Comparison of ENCODE assay signal across 11 cellular contexts in the genomic region with DNA sequence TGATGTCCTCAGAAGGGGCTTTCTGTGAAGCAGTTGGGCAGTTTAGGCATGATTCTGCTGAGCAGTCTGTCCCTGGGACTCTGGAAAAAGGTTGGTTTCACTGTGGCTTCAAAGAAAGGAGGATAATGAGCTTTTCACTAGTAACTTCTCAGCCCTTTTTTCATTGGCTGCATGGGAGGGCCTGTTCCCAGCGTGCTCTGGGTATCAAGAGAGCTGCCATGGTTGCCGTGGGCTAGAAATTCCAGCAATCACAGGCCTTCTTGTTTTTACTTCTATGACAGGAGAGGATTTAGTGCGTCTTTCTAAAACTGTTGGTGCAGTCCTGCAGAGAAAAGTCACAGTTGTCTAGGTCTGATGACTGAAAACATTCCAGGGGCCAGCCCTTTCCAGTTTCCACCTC. TPM values are rescaled to one million over a fixed set of nuclear protein-coding genes. Genes with fewer than 3 reads are reported as not detected.
A peak's percentile ranks its signal among the peaks of the same experiment; 100 is the strongest.
DNase-seq lines count a peak whose midpoint lies in the region; ATAC-seq and TF ChIP-seq lines count a peak whose summit lies in the region.
"Had no signal": no experiment of that assay in that cellular context is flagged by ENCODE, and none has a peak within 500 bp of the region (broad histone marks: within the 10 kb centered on the region; RNA-seq: fewer than 3 reads in every experiment).

No MANE protein-coding gene starts in this region.

- H2AK5ac ChIP-seq in IMR-90 (ENCODE audit: low read depth, low read length), result peak overlapping the region; percentile 98

- no peaks in the 10 kb centered on the region for H3K27me3 ChIP-seq in CD4-positive, alpha-beta T cell (ENCODE audit: control insufficient read depth, insufficient read depth, low read length)
- no peaks in the 10 kb centered on the region for H3K27me3 ChIP-seq in IMR-90 (ENCODE audit: control insufficient read depth, insufficient read depth, low read length)

- ATAC-seq in CD4-positive, alpha-beta T cell (ENCODE audit: poor library complexity), result no peak
- ATAC-seq in IMR-90 (ENCODE audit: low read depth) (no peak), GM21825 (IDR thresholded peaks at IDR 0.05; ENCODE audit: unreplicated experiment) (no peak)
- ATAC-seq in central memory CD8-positive, alpha-beta T cell (replicated peaks; ENCODE audit: extremely low read depth, poor library complexity, severe bottlenecking), result no peak

- peak overlapping the region; percentile 97 for H3K23ac ChIP-seq in IMR-90 (ENCODE audit: low read depth, low read length)

- no peak overlapping the region for H2AFZ ChIP-seq in IMR-90 (replicated peaks; ENCODE audit: low read length, poor library complexity)

- H3K4me3 Mint-ChIP-seq in CD4-positive, alpha-beta T cell, result peak overlapping the region; percentile 63
- H3K4me3 Mint-ChIP-seq in central memory CD8-positive, alpha-beta T cell, result peak overlapping the region; percentile 26
- H3K4me3 Mint-ChIP-seq in neural crest cell, result peak overlapping the region; percentile 52

- no peak overlapping the region for H3K9ac ChIP-seq in IMR-90 (ENCODE audit: low read depth, low read length)

- H2BK120ac ChIP-seq in IMR-90 (ENCODE audit: low read depth, low read length), result peak overlapping the region; percentile 92

- peak overlapping the region; percentile 93; the same call in 2 of the 3 replicates for H2BK15ac ChIP-seq in IMR-90 (ENCODE audit: low read depth, low read length)

- in situ Hi-C loops in IMR-90 (cut with MboI; ENCODE audit: low sequenced_read_pairs), result no loop called here

- H3K27me3 Mint-ChIP-seq in CD4-positive, alpha-beta T cell, result no peaks in the 10 kb centered on the region
- no peaks in the 10 kb centered on the region for H3K27me3 Mint-ChIP-seq in central memory CD8-positive, alpha-beta T cell
- H3K27me3 Mint-ChIP-seq in neural crest cell (ENCODE audit: low read depth), result no peaks in the 10 kb centered on the region

- H3K14ac ChIP-seq in IMR-90 (replicated peaks; ENCODE audit: low read depth, low read length), result peak overlapping the region; percentile 81

- peak overlapping the region; percentile 87 for H4K5ac ChIP-seq in IMR-90 (ENCODE audit: low read depth, low read length)

- H3K56ac ChIP-seq in IMR-90 (ENCODE audit: extremely low read depth, insufficient read depth, low read length), result peak overlapping the region; percentile 29; the same call in 1 of the 2 replicates

- DNase-seq in CD4-positive, alpha-beta T cell, result no peak
- DNase-seq in IMR-90 (no peak), neural crest cell (ENCODE audit: low read depth, low spot score) (no peak), 8988T (no peak), AG08395 (ENCODE audit: low spot score) (no peak)
- DNase-seq in central memory CD8-positive, alpha-beta T cell (ENCODE audit: low spot score in 2 of 2), result no peak
- DNase-seq: activated T-cell treated with anti-CD3 and anti-CD28 coated beads, Interleukin-2, amount 50 U/mL, for 48 hours; foreskin fibroblast; MM.1S; occipital lobe had no signal

- BruUV-seq in IMR-90 (replicated peaks; lab: Mats Ljungman, UMichigan), result no TSS peak

- H2BK20ac ChIP-seq in IMR-90 (ENCODE audit: low read depth, low read length), result peak overlapping the region; percentile 84

- H3K4me2 ChIP-seq in IMR-90 (ENCODE audit: low read depth, low read length), result no peak overlapping the region

- TF ChIP-seq POLR2A in IMR-90 (IDR thresholded peaks at IDR 0.05; ENCODE audit: low read depth, low read length), result no peak

- no peak overlapping the region for H2AK9ac ChIP-seq in IMR-90 (replicated peaks; ENCODE audit: low read depth, low read length, poor library complexity)

- peaks cover 41% of the 10 kb centered on the region for H4K20me1 ChIP-seq in IMR-90 (ENCODE audit: insufficient read depth, low read length)

- peaks cover 70% of the 10 kb centered on the region for H3K4me1 Mint-ChIP-seq in CD4-positive, alpha-beta T cell (ENCODE audit: low read depth)
- H3K4me1 Mint-ChIP-seq in central memory CD8-positive, alpha-beta T cell, result peaks cover 68% of the 10 kb centered on the region
- peaks cover 45% of the 10 kb centered on the region for H3K4me1 Mint-ChIP-seq in neural crest cell

- TF ChIP-seq CTCF in CD4-positive, alpha-beta T cell (IDR thresholded peaks at IDR 0.05), result no peak
- TF ChIP-seq CTCF in IMR-90 (conservative IDR thresholded peaks at IDR 0.05; ENCODE audit: low read depth, low read length), result no peak
- TF ChIP-seq CTCF in neural crest cell (conservative IDR thresholded peaks at IDR 0.05), result no peak

- no peaks in the 10 kb centered on the region for H3K9me3 Mint-ChIP-seq in CD4-positive, alpha-beta T cell
- H3K9me3 Mint-ChIP-seq in central memory CD8-positive, alpha-beta T cell, result no peaks in the 10 kb centered on the region
- H3K9me3 Mint-ChIP-seq in neural crest cell, result no peaks in the 10 kb centered on the region

- H4K91ac ChIP-seq in IMR-90 (ENCODE audit: insufficient read depth, low read depth, low read length), result peak overlapping the region; percentile 96

- dilution Hi-C loops in IMR-90 (cut with HindIII; ENCODE audit: low sequenced_read_pairs, unreplicated experiment), result no loop called here

- H3K27ac Mint-ChIP-seq in CD4-positive, alpha-beta T cell, result peak overlapping the region; percentile 66
- H3K27ac Mint-ChIP-seq in central memory CD8-positive, alpha-beta T cell (ENCODE audit: low read depth), result peak overlapping the region; percentile 41
- no peak overlapping the region for H3K27ac Mint-ChIP-seq in neural crest cell (ENCODE audit: unreplicated experiment)

- H3K18ac ChIP-seq in IMR-90 (ENCODE audit: low read depth, low read length), result peak overlapping the region; percentile 80

- WGBS in IMR-90 (ENCODE audit: extremely low coverage in 2 of 2, insufficient read length in 1 of 2), 2 experiments, result no CpG with 5 or more reads among the region's 3 CpGs

- H3K36me3 ChIP-seq in IMR-90 (ENCODE audit: control insufficient read depth, insufficient read depth, low read length), result no peaks in the 10 kb centered on the region

- CTCF ChIA-PET in CD4-positive, alpha-beta T cell (lab: Charles Lee), result interaction anchor here (1.6 kb wide), 2 partner anchors 13 to 66 kb away, joined by 3 read pairs; a partner anchor contains a TSS
- CTCF ChIA-PET in IMR-90 (lab: Yijun Ruan, JAX), result interaction anchor here (0.6 kb wide), 1 partner anchor 24 kb away, joined by 3 read pairs; no protein-coding TSS in a partner anchor

- POLR2A ChIA-PET in CD4-positive, alpha-beta T cell (lab: Charles Lee), result no interaction called here
- POLR2A ChIA-PET in IMR-90 (lab: Charles Lee; ENCODE audit: unreplicated experiment), result no interaction called here

- H3K4ac ChIP-seq in IMR-90 (ENCODE audit: low read depth, low read length), result peak overlapping the region; percentile 94

- H3K9me3 ChIP-seq in CD4-positive, alpha-beta T cell (ENCODE audit: control insufficient read depth, low read length), result no peaks in the 10 kb centered on the region
- no peaks in the 10 kb centered on the region for H3K9me3 ChIP-seq in IMR-90 (ENCODE audit: control insufficient read depth, insufficient read depth, low read length)

- peaks cover 6 to 50% of the 10 kb centered on the region in 2 experiments for H3K79me1 ChIP-seq in IMR-90 (ENCODE audit: low read depth in 1 of 2, low read length in 2 of 2)

- H3K27ac ChIP-seq in CD4-positive, alpha-beta T cell (ENCODE audit: low read depth, low read length), result no peak overlapping the region
- H3K27ac ChIP-seq in IMR-90 (ENCODE audit: insufficient read depth, low read length), result peak overlapping the region; percentile 83

- peaks cover 38% of the 10 kb centered on the region for H3K36me3 Mint-ChIP-seq in CD4-positive, alpha-beta T cell (ENCODE audit: low read depth)
- peaks cover 15% of the 10 kb centered on the region for H3K36me3 Mint-ChIP-seq in central memory CD8-positive, alpha-beta T cell (ENCODE audit: insufficient read depth)
- H3K36me3 Mint-ChIP-seq in neural crest cell (ENCODE audit: low read depth), result no peaks in the 10 kb centered on the region

- H3K9me1 ChIP-seq in IMR-90 (ENCODE audit: insufficient read depth, low read length), result peaks cover 26% of the 10 kb centered on the region

- no peak for TF ChIP-seq RAD21 in IMR-90 (IDR thresholded peaks at IDR 0.05; ENCODE audit: low read length)

- peak overlapping the region; percentile 23 to 82; a peak in 3 of 4 replicates for H4K8ac ChIP-seq in IMR-90 (ENCODE audit: low read depth in 2 of 2, low read length in 2 of 2)

- H3K4me1 ChIP-seq in IMR-90 (ENCODE audit: control insufficient read depth, insufficient read depth, low read length), result peaks cover 33% of the 10 kb centered on the region

- peak overlapping the region; percentile 87 for H2BK5ac ChIP-seq in IMR-90 (ENCODE audit: low read depth, low read length, poor library complexity, severe bottlenecking)

- intact Hi-C loops in CD4-positive, alpha-beta T cell (cut with DNase I, micrococcal nuclease), result no loop called here
- intact Hi-C loops in IMR-90 (cut with micrococcal nuclease), result no loop called here

- no peak overlapping the region for H3K4me3 ChIP-seq in IMR-90 (ENCODE audit: insufficient read depth, low read depth, low read length)

TF ChIP-seq in IMR-90, 13 proteins besides CTCF, POLR2A, EP300 and RAD21 (continues in another document):
- TF ChIP-seq CEBPB (IDR thresholded peaks at IDR 0.05; ENCODE audit: low read depth, low read length) (no peak), BHLHE40 (IDR thresholded peaks at IDR 0.05; ENCODE audit: low read depth, low read length) (no peak), RFX5 (IDR thresholded peaks at IDR 0.05; ENCODE audit: low read depth, low read length) (no peak), CHD1 (IDR thresholded peaks at IDR 0.05; ENCODE audit: low read depth, low read length) (no peak), MAFK (IDR thresholded peaks at IDR 0.05; ENCODE audit: low read depth, low read length) (no peak), RCOR1 (IDR thresholded peaks at IDR 0.05; ENCODE audit: insufficient replicate concordance, low read length) (no peak), NFE2L2 (IDR thresholded peaks at IDR 0.05; ENCODE audit: low read depth, low read length) (no peak)

RNA-seq across cellular contexts. Expression of a gene that starts 7.2 kb away (rescaled TPM):
- 100 to 1,000 TPM; 115 to 120 TPM for total RNA-seq in CD4-positive, alpha-beta T cell
- total RNA-seq in IMR-90 (2012; rRNA removed), result 104 and 119 TPM in 2 replicates
- polyA plus RNA-seq in IMR-90 (2012; rRNA removed), result 140 and 149 TPM in 2 replicates
- polyA plus RNA-seq in IMR-90 (2012; cell fraction: cytosol; rRNA removed), result 98.0 and 110 TPM in 2 replicates
- 71.0 and 75.7 TPM in 2 replicates for polyA plus RNA-seq in IMR-90 (2012; cell fraction: nucleus; rRNA removed; ENCODE audit: low replicate concordance)
- 153 and 165 TPM in 2 replicates for total RNA-seq in neural crest cell

RNA-seq across cellular contexts. Expression of a gene that starts 22.0 kb away (rescaled TPM):
- total RNA-seq in CD4-positive, alpha-beta T cell, result 10 to 100 TPM; 14.3 to 14.9 TPM
- total RNA-seq in IMR-90 (2012; rRNA removed) (11.4 and 12.0 TPM in 2 replicates), neural crest cell (24.3 and 24.6 TPM in 2 replicates)
- 18.8 and 19.6 TPM in 2 replicates for polyA plus RNA-seq in IMR-90 (2012; rRNA removed)
- polyA plus RNA-seq in IMR-90 (2012; cell fraction: cytosol; rRNA removed), result 14.5 and 15.0 TPM in 2 replicates
- polyA plus RNA-seq in IMR-90 (2012; cell fraction: nucleus; rRNA removed; ENCODE audit: low replicate concordance), result 24.6 and 26.4 TPM in 2 replicates
